12 cellular contexts compared by ENCODE assay signal in the genomic region with DNA sequence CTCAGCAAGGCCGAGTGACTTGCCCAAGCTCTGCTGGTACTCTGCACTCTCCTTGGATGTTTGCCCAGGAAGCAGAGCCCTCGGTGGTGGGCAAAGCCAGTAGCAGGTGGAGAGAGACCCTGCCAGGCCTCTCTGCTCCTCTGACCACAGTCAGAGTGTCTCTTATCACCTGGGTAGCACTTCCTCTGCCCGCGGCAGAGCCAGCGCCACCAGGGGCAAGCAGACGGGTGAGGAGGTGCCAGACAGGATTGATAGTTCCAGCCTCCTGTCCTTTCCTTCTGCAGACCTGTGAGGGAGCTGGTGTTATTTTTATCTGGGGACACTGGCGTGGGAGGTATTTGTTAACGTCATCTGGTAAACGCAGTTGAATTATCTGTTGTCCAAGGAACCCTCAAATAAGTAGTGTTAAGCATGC.
DNase-seq lines count a peak whose midpoint lies in the region; ATAC-seq and TF ChIP-seq lines count a peak whose summit lies in the region.
"Had no signal": no experiment of that assay in that cellular context is flagged by ENCODE, and none has a peak within 500 bp of the region (broad histone marks: within the 10 kb centered on the region; RNA-seq: fewer than 3 reads in every experiment).

No MANE protein-coding gene starts in this region.

- ATAC-seq in left lobe of liver: no peak
- ATAC-seq in upper lobe of right lung: no peak
- ATAC-seq in HG02623 (IDR thresholded peaks at IDR 0.05; ENCODE audit: unreplicated experiment): no peak
- ATAC-seq: activated CD8-positive, alpha-beta T cell treated with anti-CD3 and anti-CD28 coated beads for 36 hours had no signal

- H3K4me1 ChIP-seq in upper lobe of right lung: no peaks in the 10 kb centered on the region

- H3K27ac ChIP-seq in upper lobe of right lung: no peak overlapping the region

- no peak for TF ChIP-seq CTCF in upper lobe of right lung (IDR thresholded peaks at IDR 0.05)

- H3K4me3 ChIP-seq in upper lobe of right lung: no peak overlapping the region

- DNase-seq in activated gamma-delta T cell (lab: John Stamatoyannopoulos, UW) (peak; percentile 13), activated gamma-delta T cell treated with Interleukin-2 at 50 U/mL for 16 hours (no peak), cerebellar cortex (ENCODE audit: low spot score) (peak; percentile 85), left lobe of liver (ENCODE audit: low spot score) (peak; percentile 39), upper lobe of right lung (peak; percentile 35), RKO (ENCODE audit: low spot score) (no peak), SKM-1 (lab: John Stamatoyannopoulos, UW; ENCODE audit: unreplicated experiment) (no peak)
- DNase-seq: activated CD8-positive, alpha-beta T cell treated with anti-CD3 and anti-CD28 coated beads for 36 hours; DMS53; NCI-H1930; T-helper 1 cell had no signal

- no peaks in the 10 kb centered on the region for H3K27me3 ChIP-seq in upper lobe of right lung

- intact Hi-C loops in upper lobe of right lung (cut with DNase I): no loop called here

- H3K36me3 ChIP-seq in upper lobe of right lung: no peaks in the 10 kb centered on the region

- H3K9me3 ChIP-seq in upper lobe of right lung: no peaks in the 10 kb centered on the region

Comparison
In these comparisons a context has a peak if more than half of its experiments do, and no peak if none do; other contexts are left out.
1. DNase-seq: peak in activated gamma-delta T cell (single experiment), cerebellar cortex (single experiment), left lobe of liver (single experiment) and upper lobe of right lung (single experiment); none in activated gamma-delta T cell treated with Interleukin-2 at 50 U/mL for 16 hours (single experiment), RKO (single experiment) and SKM-1 (single experiment).